In the genomic region with DNA sequence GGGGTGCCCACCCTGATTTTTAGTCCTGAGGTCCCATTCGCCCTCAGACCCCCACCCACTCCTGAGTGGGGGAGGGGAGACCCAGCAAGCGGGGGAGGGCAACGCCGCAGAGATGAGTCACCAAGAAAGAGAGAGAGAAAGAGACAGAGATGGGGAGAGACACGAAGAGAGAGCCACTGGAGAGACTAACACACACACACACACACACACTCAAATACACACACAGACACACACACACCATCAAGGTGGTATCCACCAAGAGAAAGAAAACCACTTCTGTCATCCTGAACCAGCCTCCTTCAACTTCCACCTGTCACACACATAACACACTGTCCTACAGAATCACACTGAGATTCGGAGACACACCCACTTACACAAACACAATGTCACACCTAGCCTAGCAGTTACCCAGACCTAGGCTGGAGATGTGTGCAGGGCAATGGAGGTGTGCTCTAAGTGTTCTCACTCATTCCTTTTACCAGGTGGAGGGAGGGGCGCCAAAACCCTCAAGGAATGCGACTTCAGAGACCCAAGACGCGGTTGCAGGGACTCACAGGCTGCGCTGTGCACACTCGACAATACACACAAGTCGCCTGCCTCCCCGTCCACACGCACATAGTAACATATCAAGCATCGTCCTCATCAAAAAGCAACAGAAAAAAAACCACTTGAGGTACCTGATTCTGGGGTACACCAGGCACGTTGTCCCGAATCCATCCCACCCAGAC, we compare ENCODE assay signal across 9 cellular contexts. TPM values are rescaled to one million over a fixed set of nuclear protein-coding genes. Genes with fewer than 3 reads are reported as not detected.
DNase-seq lines count a peak whose midpoint lies in the region; ATAC-seq, FAIRE-seq and TF ChIP-seq lines count a peak whose summit lies in the region.
"Had no signal": no experiment of that assay in that cellular context is flagged by ENCODE, and none has a peak within 500 bp of the region (broad histone marks: within the 10 kb centered on the region; RNA-seq: fewer than 3 reads in every experiment).

No MANE protein-coding gene starts in this region.

- H3K4me2 ChIP-seq in PC-9, result peak overlapping the region; percentile 49
- H3K4me2 ChIP-seq in endothelial cell of umbilical vein (ENCODE audit: insufficient read depth, low read length), result no peak overlapping the region

- H3K79me2 ChIP-seq in PC-9 (ENCODE audit: low read depth) (peaks cover 6% of the 10 kb centered on the region; the same call in 1 of the 2 replicates), endothelial cell of umbilical vein (ENCODE audit: control insufficient read depth, insufficient read depth, low read length) (no peaks in the 10 kb centered on the region)

- intact Hi-C loops in PC-9 (cut with micrococcal nuclease; ENCODE audit: unreplicated experiment) (no loop called here), endothelial cell of umbilical vein (cut with micrococcal nuclease) (loop anchor here (1.0 to 10.0 kb wide), 4 partner anchors 23 to 274 kb away; a partner anchor contains a TSS)

- H3K4me3 ChIP-seq in PC-9, result no peak overlapping the region
- no peak overlapping the region for H3K4me3 ChIP-seq in endothelial cell of umbilical vein (replicated peaks in 1 of 3; ENCODE audit: insufficient read depth in 1 of 3, low read depth in 1 of 3, low read length in 3 of 3)

- no peaks in the 10 kb centered on the region for H3K9me3 Mint-ChIP-seq in activated naive CD4-positive, alpha-beta T cell treated with anti-CD3 and anti-CD28 coated beads, Interleukin-2, amount 50 U/mL, for 24 hours
- H3K9me3 Mint-ChIP-seq in stimulated activated naive B cell treated with anti-CD40 and anti-IgM and Interleukin-4, amounts not matched to agents 10 μg/mL and 1 μg/mL and 100 μg/mL, for 72 hours, result peaks cover 3 to 7% of the 10 kb centered on the region in 2 donors

- BruUV-seq in PC-9 (replicated peaks; lab: Mats Ljungman, UMichigan) (no TSS peak), endothelial cell of umbilical vein (replicated peaks; lab: Mats Ljungman, UMichigan) (no TSS peak)

- dilution Hi-C loops in endothelial cell of umbilical vein (cut with MboI; ENCODE audit: extremely low pct_ligation_motif_present, low sequenced_read_pairs), result no loop called here

- no peak overlapping the region for H3K9ac ChIP-seq in endothelial cell of umbilical vein (replicated peaks; ENCODE audit: extremely low read depth, insufficient read depth, low read length)

- peaks cover 12% of the 10 kb centered on the region; the same call in 1 of the 2 replicates for H3F3A ChIP-seq in PC-9 (ENCODE audit: insufficient read depth, low read depth)

- H3K27ac ChIP-seq in PC-9, result no peak overlapping the region
- H3K27ac ChIP-seq in endothelial cell of umbilical vein (ENCODE audit: insufficient read depth, low read depth, low read length), result no peak overlapping the region

- H3K27me3 ChIP-seq in PC-9 (ENCODE audit: insufficient read depth, low read depth) (peaks cover 55% of the 10 kb centered on the region), endothelial cell of umbilical vein (ENCODE audit: control insufficient read depth in 2 of 2, insufficient read depth in 2 of 2, low read length in 2 of 2) (peaks cover 83 to 87% of the 10 kb centered on the region in 2 experiments)

- DNase-seq in activated naive CD4-positive, alpha-beta T cell treated with anti-CD3 and anti-CD28 coated beads, Interleukin-2, amount 50 U/mL, for 16 hours, result no peak
- DNase-seq in PC-9 (no peak), endothelial cell of umbilical vein (ENCODE audit: low read depth, low spot score) (no peak), SK-N-DZ (ENCODE audit: low spot score) (no peak)
- DNase-seq in stimulated activated naive B cell treated with anti-CD40 and anti-IgM and Interleukin-4, amounts not matched to agents 10 μg/mL and 1 μg/mL and 100 μg/mL, for 72 hours, result no peak
- DNase-seq in activated CD4-positive, CD25-positive, alpha-beta regulatory T cell treated with anti-CD3 and anti-CD28 coated beads, Interleukin-2, amount 50 U/mL, for 72 hours, result no peak
- no peak for DNase-seq in activated CD4-positive, alpha-beta T cell treated with anti-CD3 and anti-CD28 coated beads, Interleukin-2, amount 50 U/mL, for 1 hour

- peak; percentile 4 for FAIRE-seq in endothelial cell of umbilical vein (lab: Jason Lieb, UNC)

- H3K36me3 Mint-ChIP-seq in activated naive CD4-positive, alpha-beta T cell treated with anti-CD3 and anti-CD28 coated beads, Interleukin-2, amount 50 U/mL, for 24 hours, result peaks cover 2% of the 10 kb centered on the region
- H3K36me3 Mint-ChIP-seq in stimulated activated naive B cell treated with anti-CD40 and anti-IgM and Interleukin-4, amounts not matched to agents 10 μg/mL and 1 μg/mL and 100 μg/mL, for 72 hours, result peaks cover 9 to 17% of the 10 kb centered on the region in 2 donors

- no peaks in the 10 kb centered on the region for H3K9me1 ChIP-seq in endothelial cell of umbilical vein (replicated peaks; ENCODE audit: control insufficient read depth, extremely low read depth, insufficient read depth, low read length)

- H3K9me3 ChIP-seq in PC-9 (ENCODE audit: insufficient read depth, low read depth) (no peaks in the 10 kb centered on the region), endothelial cell of umbilical vein (replicated peaks; ENCODE audit: control insufficient read depth, insufficient read depth, low read length) (no peaks in the 10 kb centered on the region)

- H3K4me3 Mint-ChIP-seq in activated naive CD4-positive, alpha-beta T cell treated with anti-CD3 and anti-CD28 coated beads, Interleukin-2, amount 50 U/mL, for 24 hours, result peak overlapping the region; percentile 7
- peak overlapping the region; percentile 17 to 36 for H3K4me3 Mint-ChIP-seq in stimulated activated naive B cell treated with anti-CD40 and anti-IgM and Interleukin-4, amounts not matched to agents 10 μg/mL and 1 μg/mL and 100 μg/mL, for 72 hours

- H3K36me3 ChIP-seq in PC-9 (ENCODE audit: low read depth) (no peaks in the 10 kb centered on the region), endothelial cell of umbilical vein (ENCODE audit: control insufficient read depth in 2 of 2, extremely low read depth in 1 of 2, insufficient read depth in 2 of 2, low read length in 2 of 2) (no peaks in the 10 kb centered on the region)

- H4K20me1 ChIP-seq in PC-9 (ENCODE audit: insufficient read depth), result peaks cover 7% of the 10 kb centered on the region; the same call in 1 of the 2 replicates
- H4K20me1 ChIP-seq in endothelial cell of umbilical vein (replicated peaks; ENCODE audit: control insufficient read depth, extremely low read depth, insufficient read depth, low read length), result no peaks in the 10 kb centered on the region

- H3K4me1 Mint-ChIP-seq in activated naive CD4-positive, alpha-beta T cell treated with anti-CD3 and anti-CD28 coated beads, Interleukin-2, amount 50 U/mL, for 24 hours, result peaks cover 80% of the 10 kb centered on the region
- H3K4me1 Mint-ChIP-seq in stimulated activated naive B cell treated with anti-CD40 and anti-IgM and Interleukin-4, amounts not matched to agents 10 μg/mL and 1 μg/mL and 100 μg/mL, for 72 hours, result peaks cover 65 to 96% of the 10 kb centered on the region in 2 donors

- peaks cover 38% of the 10 kb centered on the region for H3K4me1 ChIP-seq in PC-9 (replicated peaks; ENCODE audit: insufficient read depth)
- peaks cover 3% of the 10 kb centered on the region for H3K4me1 ChIP-seq in endothelial cell of umbilical vein (ENCODE audit: control insufficient read depth, extremely low read depth, insufficient read depth, low read length)

- H3K27me3 Mint-ChIP-seq in activated naive CD4-positive, alpha-beta T cell treated with anti-CD3 and anti-CD28 coated beads, Interleukin-2, amount 50 U/mL, for 24 hours, result peaks cover 55% of the 10 kb centered on the region
- peaks cover 88 to 100% of the 10 kb centered on the region in 2 donors for H3K27me3 Mint-ChIP-seq in stimulated activated naive B cell treated with anti-CD40 and anti-IgM and Interleukin-4, amounts not matched to agents 10 μg/mL and 1 μg/mL and 100 μg/mL, for 72 hours

- no peak for TF ChIP-seq POLR2A in endothelial cell of umbilical vein (IDR thresholded peaks at IDR 0.05; ENCODE audit: low read depth, low read length)

- H2AFZ ChIP-seq in PC-9 (no peak overlapping the region), endothelial cell of umbilical vein (ENCODE audit: low read depth, low read length) (no peak overlapping the region)

- H3K9me2 ChIP-seq in PC-9 (ENCODE audit: insufficient read depth), result no peaks in the 10 kb centered on the region

- no peak for ATAC-seq in stimulated activated naive B cell treated with anti-CD40 and anti-IgM and Interleukin-4, amounts not matched to agents 10 μg/mL and 1 μg/mL and 100 μg/mL, for 72 hours (replicated peaks)

- TF ChIP-seq CTCF in PC-9 (conservative IDR thresholded peaks at IDR 0.05) (no peak), endothelial cell of umbilical vein (IDR thresholded peaks at IDR 0.05; ENCODE audit: extremely low read depth in 1 of 2, insufficient read depth in 1 of 2, low read depth in 1 of 2, low read length in 2 of 2) (no peak)

- POLR2A ChIA-PET in PC-9 (lab: Charles Lee; ENCODE audit: unreplicated experiment), result no interaction called here
- POLR2A ChIA-PET in endothelial cell of umbilical vein (lab: Charles Lee), result no interaction called here

- CTCF ChIA-PET in PC-9 (lab: Charles Lee) (no interaction called here), endothelial cell of umbilical vein (lab: Charles Lee) (interaction anchor here (1.0 to 3.1 kb wide), 5 partner anchors 12 to 26 kb away, joined by 3 to 49 read pairs (median 7); no protein-coding TSS in a partner anchor)

- H3K27ac Mint-ChIP-seq in activated naive CD4-positive, alpha-beta T cell treated with anti-CD3 and anti-CD28 coated beads, Interleukin-2, amount 50 U/mL, for 24 hours, result no peak overlapping the region
- peak overlapping the region; percentile 70 for H3K27ac Mint-ChIP-seq in stimulated activated naive B cell treated with anti-CD40 and anti-IgM and Interleukin-4, amounts not matched to agents 10 μg/mL and 1 μg/mL and 100 μg/mL, for 72 hours

RNA-seq across cellular contexts. Expression of a gene that starts 3.9 kb away (rescaled TPM):
- total RNA-seq in PC-9 (2021), result 2.1 and 2.3 TPM in 2 replicates
- total RNA-seq in endothelial cell of umbilical vein, result not detected in 2 replicates
- 0.03 TPM in 1 of 2 replicates, not detected in the other for polyA plus RNA-seq in endothelial cell of umbilical vein
- polyA plus RNA-seq in endothelial cell of umbilical vein (2011; cell fraction: cytosol; rRNA removed), result not detected in 2 replicates
- polyA plus RNA-seq in endothelial cell of umbilical vein (2011; cell fraction: nucleus; rRNA removed), result not detected in 2 replicates
- polyA plus RNA-seq in endothelial cell of umbilical vein (2012), result not detected in 2 replicates
- polyA minus RNA-seq in endothelial cell of umbilical vein, result not detected in 2 replicates
- polyA minus RNA-seq in endothelial cell of umbilical vein (2011; cell fraction: cytosol; rRNA and poly(A)+ RNA removed), result not detected
- polyA minus RNA-seq in endothelial cell of umbilical vein (2011; cell fraction: nucleus; rRNA and poly(A)+ RNA removed), result not detected in 2 replicates
- 4.9 and 8.2 TPM in 2 replicates for polyA plus RNA-seq in SK-N-DZ (2014; cell fraction: cytosol; rRNA removed)
- polyA plus RNA-seq in SK-N-DZ (2014; cell fraction: nucleus; rRNA removed), result 3.6 and 3.9 TPM in 2 replicates

RNA-seq across cellular contexts. Expression of a gene that starts 10.8 kb away (rescaled TPM):
- total RNA-seq in PC-9 (2021), result not detected in 2 replicates
- not detected in 2 replicates for total RNA-seq in endothelial cell of umbilical vein
- polyA plus RNA-seq in endothelial cell of umbilical vein, result not detected in 2 replicates
- not detected in 2 replicates for polyA plus RNA-seq in endothelial cell of umbilical vein (2011; cell fraction: cytosol; rRNA removed)
- not detected in 2 replicates for polyA plus RNA-seq in endothelial cell of umbilical vein (2011; cell fraction: nucleus; rRNA removed)
- not detected in 2 replicates for polyA plus RNA-seq in endothelial cell of umbilical vein (2012)
- polyA minus RNA-seq in endothelial cell of umbilical vein, result not detected in 2 replicates
- not detected for polyA minus RNA-seq in endothelial cell of umbilical vein (2011; cell fraction: cytosol; rRNA and poly(A)+ RNA removed)
- polyA minus RNA-seq in endothelial cell of umbilical vein (2011; cell fraction: nucleus; rRNA and poly(A)+ RNA removed), result not detected in 2 replicates
- not detected in 2 replicates for polyA plus RNA-seq in SK-N-DZ (2014; cell fraction: cytosol; rRNA removed)
- polyA plus RNA-seq in SK-N-DZ (2014; cell fraction: nucleus; rRNA removed), result 0.24 TPM in 1 of 2 replicates, not detected in the other

RNA-seq across cellular contexts. Expression of a gene that starts 15.0 kb away (rescaled TPM):
- 227 and 308 TPM in 2 replicates for total RNA-seq in PC-9 (2021)
- 70.9 and 93.3 TPM in 2 replicates for total RNA-seq in endothelial cell of umbilical vein
- 82.8 and 106 TPM in 2 replicates for polyA plus RNA-seq in endothelial cell of umbilical vein
- polyA plus RNA-seq in endothelial cell of umbilical vein (2011; cell fraction: cytosol; rRNA removed), result 139 and 140 TPM in 2 replicates
- polyA plus RNA-seq in endothelial cell of umbilical vein (2011; cell fraction: nucleus; rRNA removed), result 68.1 and 78.9 TPM in 2 replicates
- polyA plus RNA-seq in endothelial cell of umbilical vein (2012), result 127 and 166 TPM in 2 replicates
- 67.4 and 70.2 TPM in 2 replicates for polyA minus RNA-seq in endothelial cell of umbilical vein
- polyA minus RNA-seq in endothelial cell of umbilical vein (2011; cell fraction: cytosol; rRNA and poly(A)+ RNA removed), result 37.6 TPM
- polyA minus RNA-seq in endothelial cell of umbilical vein (2011; cell fraction: nucleus; rRNA and poly(A)+ RNA removed), result 7.4 and 8.7 TPM in 2 replicates
- polyA plus RNA-seq in SK-N-DZ (2014; cell fraction: cytosol; rRNA removed), result 210 and 218 TPM in 2 replicates
- 108 and 136 TPM in 2 replicates for polyA plus RNA-seq in SK-N-DZ (2014; cell fraction: nucleus; rRNA removed)

RNA-seq across cellular contexts. Expression of a gene that starts 31.6 kb away (rescaled TPM):
- total RNA-seq in PC-9 (2021) (not detected in 2 replicates), endothelial cell of umbilical vein (not detected in 2 replicates)
- polyA plus RNA-seq in endothelial cell of umbilical vein, result not detected in 2 replicates
- not detected in 2 replicates for polyA plus RNA-seq in endothelial cell of umbilical vein (2011; cell fraction: cytosol; rRNA removed)
- polyA plus RNA-seq in endothelial cell of umbilical vein (2011; cell fraction: nucleus; rRNA removed), result not detected in 2 replicates
- polyA plus RNA-seq in endothelial cell of umbilical vein (2012), result not detected in 2 replicates
- not detected in 2 replicates for polyA minus RNA-seq in endothelial cell of umbilical vein
- not detected for polyA minus RNA-seq in endothelial cell of umbilical vein (2011; cell fraction: cytosol; rRNA and poly(A)+ RNA removed)
- not detected in 2 replicates for polyA minus RNA-seq in endothelial cell of umbilical vein (2011; cell fraction: nucleus; rRNA and poly(A)+ RNA removed)
- polyA plus RNA-seq in SK-N-DZ (2014; cell fraction: cytosol; rRNA removed), result not detected in 2 replicates
- not detected in 2 replicates for polyA plus RNA-seq in SK-N-DZ (2014; cell fraction: nucleus; rRNA removed)
- total RNA-seq: osteocyte had no signal

RNA-seq across cellular contexts. Expression of a gene that starts 42.4 kb away (rescaled TPM):
- total RNA-seq in PC-9 (2021) (36.2 and 45.8 TPM in 2 replicates), endothelial cell of umbilical vein (2,296 and 2,645 TPM in 2 replicates)
- polyA plus RNA-seq in endothelial cell of umbilical vein, result 4,637 and 5,683 TPM in 2 replicates
- polyA plus RNA-seq in endothelial cell of umbilical vein (2011; cell fraction: cytosol; rRNA removed), result 3,941 and 4,610 TPM in 2 replicates
- polyA plus RNA-seq in endothelial cell of umbilical vein (2011; cell fraction: nucleus; rRNA removed), result 2,230 and 2,366 TPM in 2 replicates
- 3,488 and 3,747 TPM in 2 replicates for polyA plus RNA-seq in endothelial cell of umbilical vein (2012)
- 3,663 and 4,731 TPM in 2 replicates for polyA minus RNA-seq in endothelial cell of umbilical vein
- polyA minus RNA-seq in endothelial cell of umbilical vein (2011; cell fraction: cytosol; rRNA and poly(A)+ RNA removed), result 2.8 TPM
- polyA minus RNA-seq in endothelial cell of umbilical vein (2011; cell fraction: nucleus; rRNA and poly(A)+ RNA removed), result 786 and 802 TPM in 2 replicates
- polyA plus RNA-seq in SK-N-DZ (2014; cell fraction: cytosol; rRNA removed), result not detected in 2 replicates
- not detected in 2 replicates for polyA plus RNA-seq in SK-N-DZ (2014; cell fraction: nucleus; rRNA removed)
